1 cellular context compared by ENCODE assay signal in the genomic region with DNA sequence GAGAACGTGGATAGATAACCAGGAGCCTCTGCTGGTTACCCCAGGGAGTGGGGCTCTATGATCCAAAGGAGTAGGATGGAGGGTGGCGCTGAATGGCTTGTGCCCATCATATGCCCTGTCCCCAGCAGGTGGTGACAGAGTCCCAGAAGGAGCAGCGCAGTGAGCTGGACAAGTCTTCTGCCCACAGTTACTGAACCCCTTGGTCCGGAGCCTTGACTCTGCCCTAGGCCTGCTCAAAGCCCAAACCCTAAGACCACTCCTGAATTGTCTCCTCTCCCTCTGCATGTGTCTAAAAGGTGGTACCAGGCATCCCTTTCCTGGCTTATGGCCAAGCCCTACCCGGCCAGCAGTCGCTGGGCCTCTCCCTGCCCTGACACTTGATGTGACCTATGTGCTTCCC.
TF ChIP-seq lines count a peak whose summit lies in the region.

No MANE protein-coding gene starts in this region.

TF ChIP-seq in liver, 16 proteins besides CTCF, POLR2A, EP300 and RAD21 (continued from another document):
- TF ChIP-seq GABPA (IDR thresholded peaks at IDR 0.05 in 1 of 2, conservative IDR thresholded peaks at IDR 0.05 in 1 of 2), result no peak
